27 cellular contexts compared by ENCODE assay signal in genomic region chr1:59917026-59917784, GRCh38. TPM values are rescaled to one million over a fixed set of nuclear protein-coding genes. Genes with fewer than 3 reads are reported as not detected.
DNase-seq lines count a peak whose midpoint lies in the region; ATAC-seq, FAIRE-seq and TF ChIP-seq lines count a peak whose summit lies in the region.
"Had no signal": no experiment of that assay in that cellular context is flagged by ENCODE, and none has a peak within 500 bp of the region (broad histone marks: within the 10 kb centered on the region; RNA-seq: fewer than 3 reads in every experiment).

No MANE protein-coding gene starts in this region.

- POLR2A ChIA-PET in GM12878 (lab: Charles Lee) = no interaction called here

- H4K20me1 ChIP-seq in GM12878 (ENCODE audit: control insufficient read depth, insufficient read depth) = no peaks in the 10 kb centered on the region

- RAD21 ChIA-PET in GM12878 (lab: Charles Lee; ENCODE audit: unreplicated experiment) = no interaction called here

- no peak overlapping the region for H3K9ac ChIP-seq in GM12878 (ENCODE audit: control insufficient read depth, insufficient read depth, low read length)
- H3K9ac ChIP-seq: parathyroid adenoma had no signal

- no peak for TF ChIP-seq POLR2A in GM12878 (IDR thresholded peaks at IDR 0.05; ENCODE audit: low read depth, low read length)

- H3K27me3 ChIP-seq in GM12878 (replicated peaks in 1 of 2; ENCODE audit: control insufficient read depth in 2 of 2, insufficient read depth in 2 of 2, low read length in 1 of 2) = no peaks in the 10 kb centered on the region
- H3K27me3 ChIP-seq in ascending aorta = no peaks in the 10 kb centered on the region
- H3K27me3 ChIP-seq: gastrocnemius medialis had no signal

- intact Hi-C loops in GM12878 (cut with micrococcal nuclease; ENCODE audit: unreplicated experiment) (no loop called here), posterior cingulate gyrus (cut with DNase I) (no loop called here), ascending aorta (cut with DNase I) (no loop called here)

- SMC1A ChIA-PET in GM12878 (lab: Charles Lee; ENCODE audit: uncharacterized antibody, unreplicated experiment) = no interaction called here

- H3K9me3 ChIP-seq in GM12878 (replicated peaks; ENCODE audit: control insufficient read depth, insufficient read depth, low read length) = no peaks in the 10 kb centered on the region; the same call in 2 of the 3 replicates
- no peaks in the 10 kb centered on the region for H3K9me3 ChIP-seq in ascending aorta
- H3K9me3 ChIP-seq: gastrocnemius medialis, stomach had no signal

- DNase-seq in RPMI7951 (ENCODE audit: low read depth) (peak; percentile 27), GM12878 (ENCODE audit: low read depth, low spot score) (no peak), hypothalamus (lab: John Stamatoyannopoulos, UW) (peak in 42 of 51 donors; percentile 7 to 91 (median 61)), posterior cingulate gyrus (peak; percentile 47 to 95 (median 72)), ascending aorta (ENCODE audit: low spot score in 2 of 2) (no peak), RKO (ENCODE audit: low spot score) (no peak)
- DNase-seq in central memory CD4-positive, alpha-beta T cell = no peak
- DNase-seq: activated CD4-positive, alpha-beta T cell treated with anti-CD3 and anti-CD28 coated beads, Interleukin-2, amount 50 U/mL, for 1 hour; activated CD8-positive, alpha-beta memory T cell treated with anti-CD3 and anti-CD28 coated beads, Interleukin-2, amount 10 ng/mL, durations not matched to agents 7 days and 5 days; activated naive CD4-positive, alpha-beta T cell treated with anti-CD3 and anti-CD28 coated beads, Interleukin-2, amount 50 U/mL, for 16 hours; CD4-positive, alpha-beta T cell; effector memory CD8-positive, alpha-beta T cell; gastrocnemius medialis; mammary epithelial cell; naive thymus-derived CD8-positive, alpha-beta T cell; NCI-H1048; NCI-H187; NCI-H748 treated with DMSO at 0.1 percent for 48 hours; RPMI8226; stimulated activated CD8-positive, alpha-beta memory T cell treated with anti-CD3 and anti-CD28 coated beads, Interleukin-4, amount 100 ng/mL, for 48 hours; stomach had no signal

- H3K36me3 ChIP-seq in GM12878 (ENCODE audit: control insufficient read depth in 2 of 2, insufficient read depth in 2 of 2, low read length in 1 of 2) (no peaks in the 10 kb centered on the region), ascending aorta (no peaks in the 10 kb centered on the region)
- H3K36me3 ChIP-seq: gastrocnemius medialis, stomach had no signal

- H3K4me1 ChIP-seq in GM12878 (ENCODE audit: control insufficient read depth, insufficient read depth, low read length) (no peaks in the 10 kb centered on the region), ascending aorta (no peaks in the 10 kb centered on the region)
- H3K4me1 ChIP-seq: parathyroid adenoma, stomach had no signal

- CTCF ChIA-PET in GM12878 (lab: Yijun Ruan, JAX) = interaction anchor here (1.2 kb wide), 1 partner anchor 30 kb away, joined by 4 read pairs; no protein-coding TSS in a partner anchor

- no peak overlapping the region for H3K4me3 ChIP-seq in GM12878
- H3K4me3 ChIP-seq in ascending aorta = no peak overlapping the region
- H3K4me3 ChIP-seq: gastrocnemius medialis, stomach had no signal

- in situ Hi-C loops in GM12878 (cut with MboI) = no loop called here

- no peak overlapping the region for H3K4me2 ChIP-seq in GM12878 (ENCODE audit: control insufficient read depth, insufficient read depth)

- no peak for TF ChIP-seq EP300 in GM12878 (IDR thresholded peaks at IDR 0.05; ENCODE audit: borderline replicate concordance in 1 of 2, control insufficient read depth in 1 of 2, low read depth in 2 of 2, low read length in 2 of 2)

- H3K27ac ChIP-seq in GM12878 (ENCODE audit: control insufficient read depth, insufficient read depth) = no peak overlapping the region
- no peak overlapping the region for H3K27ac ChIP-seq in ascending aorta
- H3K27ac ChIP-seq: gastrocnemius medialis, parathyroid adenoma, stomach, VCaP had no signal

- 57% methylated on average over 10 of the region's 10 CpGs for WGBS in GM12878 (ENCODE audit: insufficient coverage, insufficient replicate concordance, low lambda C conversion rate, missing lambda C conversion rate)

- no peak for TF ChIP-seq RAD21 in GM12878 (IDR thresholded peaks at IDR 0.05; ENCODE audit: insufficient read depth, low read depth, low read length)

- peak; percentile 55 for ATAC-seq in GM12878
- ATAC-seq: activated CD8-positive, alpha-beta memory T cell treated with anti-CD3 and anti-CD28 coated beads, Interleukin-2, amount 10 ng/mL, durations not matched to agents 7 days and 5 days; effector memory CD8-positive, alpha-beta T cell; esophagus mucosa; gastrocnemius medialis; naive thymus-derived CD8-positive, alpha-beta T cell; SK-N-SH treated with all-trans-retinoic acid at 6 μM for 48 hours had no signal

- no peak overlapping the region for H2AFZ ChIP-seq in GM12878 (ENCODE audit: control insufficient read depth, low read depth, low read length)
- H2AFZ ChIP-seq: parathyroid adenoma had no signal

- FAIRE-seq in GM12878 (lab: Jason Lieb, UNC) = no peak
- FAIRE-seq: astrocyte, colon had no signal

- BruUV-seq in GM12878 (replicated peaks; lab: Mats Ljungman, UMichigan) = no TSS peak

- TF ChIP-seq CTCF in GM12878 (IDR thresholded peaks at IDR 0.05 in 2 of 3, conservative IDR thresholded peaks at IDR 0.05 in 1 of 3; ENCODE audit: control insufficient read depth in 2 of 3, extremely low read depth in 1 of 3, insufficient read depth in 1 of 3, low read depth in 3 of 3, low read length in 3 of 3) (no peak), ascending aorta (IDR thresholded peaks at IDR 0.05) (no peak)

- H3K79me2 ChIP-seq in GM12878 (ENCODE audit: control insufficient read depth, insufficient read depth, low read length) = no peaks in the 10 kb centered on the region
- H3K79me2 ChIP-seq: parathyroid adenoma had no signal

TF ChIP-seq in GM12878, 131 proteins besides CTCF, POLR2A, EP300 and RAD21:
- no peak for TF ChIP-seq CEBPB (IDR thresholded peaks at IDR 0.05; ENCODE audit: borderline replicate concordance in 1 of 2, low read depth in 2 of 2, low read length in 2 of 2)
- TF ChIP-seq, protein P1, sequence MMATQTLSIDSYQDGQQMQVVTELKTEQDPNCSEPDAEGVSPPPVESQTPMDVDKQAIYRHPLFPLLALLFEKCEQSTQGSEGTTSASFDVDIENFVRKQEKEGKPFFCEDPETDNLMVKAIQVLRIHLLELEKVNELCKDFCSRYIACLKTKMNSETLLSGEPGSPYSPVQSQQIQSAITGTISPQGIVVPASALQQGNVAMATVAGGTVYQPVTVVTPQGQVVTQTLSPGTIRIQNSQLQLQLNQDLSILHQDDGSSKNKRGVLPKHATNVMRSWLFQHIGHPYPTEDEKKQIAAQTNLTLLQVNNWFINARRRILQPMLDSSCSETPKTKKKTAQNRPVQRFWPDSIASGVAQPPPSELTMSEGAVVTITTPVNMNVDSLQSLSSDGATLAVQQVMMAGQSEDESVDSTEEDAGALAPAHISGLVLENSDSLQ (IDR thresholded peaks at IDR 0.05) = peak; percentile 75
- no peak for TF ChIP-seq JUNB (IDR thresholded peaks at IDR 0.05)

RNA-seq across cellular contexts. Expression of gene CYP2J2, which starts 9.4 kb away (rescaled TPM):
- total RNA-seq in RPMI7951 (2014; rRNA removed; shearing (Covaris generic)) = 0.72 and 1.2 TPM in 2 replicates
- total RNA-seq in GM12878 (2013; cell fraction: nucleolus; rRNA removed) = 0.23 and 0.24 TPM in 2 replicates
- total RNA-seq in GM12878 (2014; rRNA removed) = 0.05 and 0.06 TPM in 2 replicates
- 0.09 TPM in 2 replicates for total RNA-seq in GM12878 (2014; rRNA removed; fragmentation: Illumina TruSeq; extraction: Trizol)
- total RNA-seq in GM12878 (2021) = 0.08 and 0.15 TPM in 2 replicates
- not detected for polyA plus RNA-seq in GM12878 (2011; ENCODE audit: low read depth)
- 0.33 and 0.34 TPM in 2 replicates for polyA plus RNA-seq in GM12878 (2011; rRNA removed)
- polyA plus RNA-seq in GM12878 (2011; cell fraction: cytosol; rRNA removed) = 0.18 and 0.24 TPM in 2 replicates
- polyA plus RNA-seq in GM12878 (2011; cell fraction: nucleus; rRNA removed) = 0.75 and 0.80 TPM in 2 replicates
- polyA plus RNA-seq in GM12878 (2012) = 0.06 TPM in 1 of 2 replicates, not detected in the other
- 0.10 and 0.17 TPM in 2 replicates for polyA plus RNA-seq in GM12878 (2014; fragmentation: Illumina TruSeq; extraction: Trizol)
- polyA plus RNA-seq in GM12878 (2014; fragmentation: Nextera tagmentation; extraction: Ambion mirVana) = not detected
- 0.09 TPM in 1 of 2 replicates, not detected in the other for polyA plus RNA-seq in GM12878 (2014; rRNA removed)
- polyA plus RNA-seq in GM12878 (2016; fragmentation: Nextera tagmentation; extraction: Ambion mirVana) = under 1 TPM in 1 of 2 experiments, not detected in 1; 0.12 TPM
- 0.29 and 0.41 TPM in 2 replicates for polyA minus RNA-seq in GM12878 (2011; rRNA and poly(A)+ RNA removed)
- polyA minus RNA-seq in GM12878 (2011; cell fraction: cytosol; rRNA and poly(A)+ RNA removed) = not detected in 2 replicates
- polyA minus RNA-seq in GM12878 (2011; cell fraction: nucleus; rRNA and poly(A)+ RNA removed) = 0.12 and 0.29 TPM in 2 replicates
- not detected for total RNA-seq in ascending aorta

Comparison
In these comparisons a context has a peak if more than half of its experiments do, and no peak if none do; other contexts are left out.
1. DNase-seq: peak in RPMI7951 (single experiment), hypothalamus (42 of 51) and posterior cingulate gyrus (10 of 10); none in GM12878 (single experiment), ascending aorta (0 of 2), central memory CD4-positive, alpha-beta T cell (single experiment) and RKO (single experiment).